Comparison of ENCODE assay signal across 16 cellular contexts in the genomic region with DNA sequence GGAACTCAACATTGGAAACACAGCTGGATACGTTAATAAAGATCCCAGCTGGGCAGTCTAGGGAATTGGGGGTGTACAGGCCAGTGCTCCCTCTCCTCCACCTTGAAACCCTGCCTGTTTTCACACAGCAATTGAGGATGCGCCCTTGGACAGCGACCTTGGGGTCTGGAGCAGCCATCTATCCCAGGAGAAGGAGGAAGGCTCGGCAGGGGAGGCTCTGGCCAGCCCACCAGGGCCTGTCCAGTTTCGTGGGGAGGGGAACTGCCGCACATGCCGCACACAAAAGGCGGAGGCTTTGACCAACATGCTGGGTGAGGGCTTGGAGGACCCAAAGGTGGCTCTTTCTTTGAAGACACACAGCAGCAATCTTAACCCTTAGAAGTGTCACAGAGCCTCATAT. TPM values are rescaled to one million over a fixed set of nuclear protein-coding genes. Genes with fewer than 3 reads are reported as not detected.
DNase-seq lines count a peak whose midpoint lies in the region; ATAC-seq and TF ChIP-seq lines count a peak whose summit lies in the region.
"Had no signal": no experiment of that assay in that cellular context is flagged by ENCODE, and none has a peak within 500 bp of the region (broad histone marks: within the 10 kb centered on the region; RNA-seq: fewer than 3 reads in every experiment).

No MANE protein-coding gene starts in this region.

- H3K36me3 Mint-ChIP-seq in activated naive CD8-positive, alpha-beta T cell = no peaks in the 10 kb centered on the region
- H3K36me3 Mint-ChIP-seq in activated naive CD8-positive, alpha-beta T cell treated with anti-CD3 and anti-CD28 coated beads, Interleukin-2, amount 50 U/mL, for 24 hours (ENCODE audit: low read depth) = no peaks in the 10 kb centered on the region
- peaks cover under 1% of the 10 kb centered on the region for H3K36me3 Mint-ChIP-seq in activated T-helper 17 cell treated with anti-CD3 and anti-CD28 coated beads, Interleukin-2, amount 50 U/mL, for 72 hours (ENCODE audit: low read depth)
- no peaks in the 10 kb centered on the region for H3K36me3 Mint-ChIP-seq in immature natural killer cell

- H3K4me1 ChIP-seq in thyroid gland = peaks cover 37 to 38% of the 10 kb centered on the region in 2 donors

- intact Hi-C loops in thyroid gland (cut with DNase I) = loop anchor here (2.0 kb wide), 1 partner anchor 308 kb away; no protein-coding TSS in a partner anchor

- H3K36me3 ChIP-seq in thyroid gland = no peaks in the 10 kb centered on the region
- H3K36me3 ChIP-seq: esophagus muscularis mucosa, WERI-Rb-1 had no signal

- no peak for DNase-seq in activated naive CD8-positive, alpha-beta T cell treated with anti-CD3 and anti-CD28 coated beads, Interleukin-2, amount 50 U/mL, for 24 hours
- no peak for DNase-seq in immature natural killer cell
- DNase-seq in thyroid gland = no peak
- DNase-seq in anterior cingulate cortex (lab: John Stamatoyannopoulos, UW) = no peak
- DNase-seq: activated CD8-positive, alpha-beta memory T cell treated with anti-CD3 and anti-CD28 coated beads, Interleukin-2, amount 50 U/mL, for 4 hours; hippocampal formation; NCI-H2029; WERI-Rb-1 had no signal

- H3K27ac Mint-ChIP-seq in activated naive CD8-positive, alpha-beta T cell = no peak overlapping the region
- H3K27ac Mint-ChIP-seq in activated naive CD8-positive, alpha-beta T cell treated with anti-CD3 and anti-CD28 coated beads, Interleukin-2, amount 50 U/mL, for 24 hours = no peak overlapping the region
- no peak overlapping the region for H3K27ac Mint-ChIP-seq in activated T-helper 17 cell treated with anti-CD3 and anti-CD28 coated beads, Interleukin-2, amount 50 U/mL, for 72 hours
- no peak overlapping the region for H3K27ac Mint-ChIP-seq in immature natural killer cell

- no peak for TF ChIP-seq CTCF in thyroid gland (IDR thresholded peaks at IDR 0.05)

- H3K27me3 ChIP-seq in thyroid gland = no peaks in the 10 kb centered on the region

- peak overlapping the region in 1 of 3 donors; percentile 45 for H3K4me3 ChIP-seq in thyroid gland (replicated peaks in 1 of 3)

- H3K4me3 Mint-ChIP-seq in activated naive CD8-positive, alpha-beta T cell = peak overlapping the region; percentile 51
- H3K4me3 Mint-ChIP-seq in activated naive CD8-positive, alpha-beta T cell treated with anti-CD3 and anti-CD28 coated beads, Interleukin-2, amount 50 U/mL, for 24 hours = no peak overlapping the region
- H3K4me3 Mint-ChIP-seq in activated T-helper 17 cell treated with anti-CD3 and anti-CD28 coated beads, Interleukin-2, amount 50 U/mL, for 72 hours = peak overlapping the region; percentile 18
- H3K4me3 Mint-ChIP-seq in immature natural killer cell = peak overlapping the region; percentile 57 to 71 (median 65)

- peaks cover 5% of the 10 kb centered on the region for H3K4me1 Mint-ChIP-seq in activated naive CD8-positive, alpha-beta T cell (ENCODE audit: low read depth)
- peaks cover 5% of the 10 kb centered on the region for H3K4me1 Mint-ChIP-seq in activated naive CD8-positive, alpha-beta T cell treated with anti-CD3 and anti-CD28 coated beads, Interleukin-2, amount 50 U/mL, for 24 hours
- H3K4me1 Mint-ChIP-seq in activated T-helper 17 cell treated with anti-CD3 and anti-CD28 coated beads, Interleukin-2, amount 50 U/mL, for 72 hours = no peaks in the 10 kb centered on the region
- peaks cover 6 to 7% of the 10 kb centered on the region in 2 donors for H3K4me1 Mint-ChIP-seq in immature natural killer cell

- H3K27ac ChIP-seq in thyroid gland = peak overlapping the region; percentile 59 to 84 (median 74)
- H3K27ac ChIP-seq: WERI-Rb-1 had no signal

- no peak for TF ChIP-seq POLR2A in thyroid gland (IDR thresholded peaks at IDR 0.05)

- peaks cover 37% of the 10 kb centered on the region for H3K27me3 Mint-ChIP-seq in activated naive CD8-positive, alpha-beta T cell
- H3K27me3 Mint-ChIP-seq in activated naive CD8-positive, alpha-beta T cell treated with anti-CD3 and anti-CD28 coated beads, Interleukin-2, amount 50 U/mL, for 24 hours = peaks cover 45% of the 10 kb centered on the region
- peaks cover 35% of the 10 kb centered on the region for H3K27me3 Mint-ChIP-seq in activated T-helper 17 cell treated with anti-CD3 and anti-CD28 coated beads, Interleukin-2, amount 50 U/mL, for 72 hours
- H3K27me3 Mint-ChIP-seq in immature natural killer cell (ENCODE audit: low read depth in 3 of 3) = peaks cover 2 to 22% (median 4%) of the 10 kb centered on the region in 3 donors

- no peaks in the 10 kb centered on the region for H3K9me3 ChIP-seq in thyroid gland
- H3K9me3 ChIP-seq: esophagus muscularis mucosa, SK-N-SH had no signal

- 29 to 42% methylated on average over 8 of the region's 8 CpGs for WGBS in thyroid gland, 2 donors

- no peak for ATAC-seq in activated naive CD8-positive, alpha-beta T cell treated with anti-CD3 and anti-CD28 coated beads, Interleukin-2, amount 50 U/mL, for 24 hours
- ATAC-seq in activated T-helper 17 cell treated with anti-CD3 and anti-CD28 coated beads, Interleukin-2, amount 50 U/mL, for 72 hours (replicated peaks) = no peak
- ATAC-seq in GM21529 (IDR thresholded peaks at IDR 0.05; ENCODE audit: unreplicated experiment) (no peak), GM21360 (IDR thresholded peaks at IDR 0.05; ENCODE audit: unreplicated experiment) (no peak)

- H3K9me3 Mint-ChIP-seq in activated naive CD8-positive, alpha-beta T cell (ENCODE audit: low read depth) = no peaks in the 10 kb centered on the region
- H3K9me3 Mint-ChIP-seq in activated naive CD8-positive, alpha-beta T cell treated with anti-CD3 and anti-CD28 coated beads, Interleukin-2, amount 50 U/mL, for 24 hours = peaks cover under 1% of the 10 kb centered on the region
- H3K9me3 Mint-ChIP-seq in activated T-helper 17 cell treated with anti-CD3 and anti-CD28 coated beads, Interleukin-2, amount 50 U/mL, for 72 hours = peaks cover under 1% of the 10 kb centered on the region
- peaks cover 0 to under 1% (median under 1%) of the 10 kb centered on the region in 6 donors for H3K9me3 Mint-ChIP-seq in immature natural killer cell

RNA-seq across cellular contexts. Expression of a gene that starts 1.4 kb away (rescaled TPM):
- total RNA-seq in activated T-helper 17 cell treated with anti-CD3 and anti-CD28 coated beads, Interleukin-2, amount 50 U/mL, for 72 hours = under 1 TPM; 0.16 to 0.24 TPM
- polyA plus RNA-seq in immature natural killer cell = under 1 TPM in 2 of 3 donors, not detected in 1; 0.40 to 0.78 TPM
- 100 to 1,000 TPM in 2 of 4 donors, 10 to 100 TPM in 2; 76.6 to 108 (median 95.7) TPM for total RNA-seq in thyroid gland
- total RNA-seq: HT-29, MCF 10A had no signal

RNA-seq across cellular contexts. Expression of a gene that starts 38.1 kb away (rescaled TPM):
- total RNA-seq in activated T-helper 17 cell treated with anti-CD3 and anti-CD28 coated beads, Interleukin-2, amount 50 U/mL, for 72 hours = 10 to 100 TPM; 18.4 to 37.9 TPM
- polyA plus RNA-seq in immature natural killer cell = 10 to 100 TPM in 2 of 3 donors, 1 to 10 TPM in 1; 9.3 to 18.0 (median 16.9) TPM
- 10 to 100 TPM; 35.8 to 91.2 (median 70.3) TPM for total RNA-seq in thyroid gland

Comparison
In these comparisons a context has a peak if more than half of its experiments do, and no peak if none do; other contexts are left out.
1. RNA of a gene that starts 1.4 kb away (total RNA-seq): 76.6 to 108 TPM in thyroid gland; 0.16 to 0.24 TPM in activated T-helper 17 cell treated with anti-CD3 and anti-CD28 coated beads, Interleukin-2, amount 50 U/mL, for 72 hours; every median in the first group is over 10 times any median in the second.